Comparison of ENCODE assay signal across 17 cellular contexts in genomic region chr1:189237008-189237407, GRCh38.
DNase-seq lines count a peak whose midpoint lies in the region; ATAC-seq and TF ChIP-seq lines count a peak whose summit lies in the region.
"Had no signal": no experiment of that assay in that cellular context is flagged by ENCODE, and none has a peak within 500 bp of the region (broad histone marks: within the 10 kb centered on the region; RNA-seq: fewer than 3 reads in every experiment).

No MANE protein-coding gene starts in this region.

- no peak overlapping the region for H3K27ac Mint-ChIP-seq in stimulated activated naive CD8-positive, alpha-beta T cell treated with anti-CD3 and anti-CD28 coated beads, Interleukin-15, amount 100 ng/mL, for 72 hours
- H3K27ac Mint-ChIP-seq: CD4-positive, CD25-positive, alpha-beta regulatory T cell; T-helper 1 cell treated with Interleukin-12 subunit alpha and Interleukin-12 subunit beta and Interleukin-4 antibody, amounts not matched to agents 30 μg/mL and 1 μg/mL, for 36 hours had no signal

- ATAC-seq in esophagus mucosa: no peak
- ATAC-seq in stimulated activated naive CD8-positive, alpha-beta T cell treated with anti-CD3 and anti-CD28 coated beads, Interleukin-15, amount 100 ng/mL, for 72 hours: no peak

- no peak overlapping the region for H3K4me3 Mint-ChIP-seq in stimulated activated naive CD8-positive, alpha-beta T cell treated with anti-CD3 and anti-CD28 coated beads, Interleukin-15, amount 100 ng/mL, for 72 hours
- H3K4me3 Mint-ChIP-seq: CD4-positive, CD25-positive, alpha-beta regulatory T cell; T-helper 1 cell treated with Interleukin-12 subunit alpha and Interleukin-12 subunit beta and Interleukin-4 antibody, amounts not matched to agents 30 μg/mL and 1 μg/mL, for 36 hours had no signal

- H3K4me3 ChIP-seq in GM12865 (ENCODE audit: low read depth, low read length): no peak overlapping the region
- H3K4me3 ChIP-seq: SJSA1 had no signal

- peaks cover 30% of the 10 kb centered on the region in 2 donors for H3K9me3 Mint-ChIP-seq in stimulated activated naive CD8-positive, alpha-beta T cell treated with anti-CD3 and anti-CD28 coated beads, Interleukin-15, amount 100 ng/mL, for 72 hours

- TF ChIP-seq CTCF in GM12865 (IDR thresholded peaks at IDR 0.05; ENCODE audit: insufficient read depth, low read depth, low read length, missing control alignments): no peak

- peak; percentile 83 for DNase-seq in DMS53 (lab: John Stamatoyannopoulos, UW)
- DNase-seq in GM12865 (ENCODE audit: low read depth): peak; percentile 9
- peak; percentile 81 for DNase-seq in NCI-H2107 (lab: John Stamatoyannopoulos, UW)
- peak; percentile 56 for DNase-seq in islet precursor cell
- no peak for DNase-seq in T-helper 1 cell
- DNase-seq in stimulated activated naive CD8-positive, alpha-beta T cell treated with anti-CD3 and anti-CD28 coated beads, Interleukin-15, amount 100 ng/mL, for 72 hours: no peak
- DNase-seq: CD4-positive, CD25-positive, alpha-beta regulatory T cell; GDM1; Karpas-422; MV-4-11; NCI-H1105 treated with DMSO at 0.1 percent for 48 hours; NCI-H1694 treated with DMSO at 0.1 percent for 48 hours; NCI-H524 treated with DMSO at 0.1 percent for 48 hours; OCI-M1 had no signal

- H3K27me3 Mint-ChIP-seq in stimulated activated naive CD8-positive, alpha-beta T cell treated with anti-CD3 and anti-CD28 coated beads, Interleukin-15, amount 100 ng/mL, for 72 hours: no peaks in the 10 kb centered on the region
- H3K27me3 Mint-ChIP-seq: CD4-positive, CD25-positive, alpha-beta regulatory T cell had no signal

- no peaks in the 10 kb centered on the region for H3K4me1 Mint-ChIP-seq in stimulated activated naive CD8-positive, alpha-beta T cell treated with anti-CD3 and anti-CD28 coated beads, Interleukin-15, amount 100 ng/mL, for 72 hours
- H3K4me1 Mint-ChIP-seq: CD4-positive, CD25-positive, alpha-beta regulatory T cell had no signal

Comparison
In these comparisons a context has a peak if more than half of its experiments do, and no peak if none do; other contexts are left out.
1. DNase-seq: peak in DMS53 (single experiment), GM12865 (single experiment), NCI-H2107 (single experiment) and islet precursor cell (single experiment); none in T-helper 1 cell (0 of 5) and stimulated activated naive CD8-positive, alpha-beta T cell treated with anti-CD3 and anti-CD28 coated beads, Interleukin-15, amount 100 ng/mL, for 72 hours (0 of 2).